In genomic region chr12:123910057-123910456, GRCh38 we compare ENCODE assay signal across 20 cellular contexts.
"Had no signal": no experiment of that assay in that cellular context is flagged by ENCODE, and none has a peak within 500 bp of the region (broad histone marks: within the 10 kb centered on the region; RNA-seq: fewer than 3 reads in every experiment).

No MANE protein-coding gene starts in this region.

- H3K36me3 Mint-ChIP-seq: activated CD8-positive, alpha-beta memory T cell treated with anti-CD3 and anti-CD28 coated beads, Interleukin-2, amount 10 ng/mL, durations not matched to agents 7 days and 5 days; activated naive CD4-positive, alpha-beta T cell treated with anti-CD3 and anti-CD28 coated beads, Interleukin-2, amount 50 U/mL, for 72 hours; brain had no signal

- H3K36me3 ChIP-seq: thoracic aorta, upper lobe of right lung, WERI-Rb-1 had no signal

- H3K27me3 ChIP-seq: upper lobe of right lung had no signal

- H3K4me3 ChIP-seq: thoracic aorta, upper lobe of right lung had no signal

- H3K9me3 ChIP-seq: thoracic aorta, upper lobe of right lung had no signal

- H3K9me3 Mint-ChIP-seq: activated CD4-positive, alpha-beta T cell treated with anti-CD3 and anti-CD28 coated beads, Interleukin-2, amount 10 ng/mL, durations not matched to agents 7 days and 5 days; activated CD8-positive, alpha-beta T cell treated with anti-CD3 and anti-CD28 coated beads for 36 hours; activated naive CD4-positive, alpha-beta T cell treated with anti-CD3 and anti-CD28 coated beads, Interleukin-2, amount 50 U/mL, for 72 hours had no signal

- DNase-seq: activated CD4-positive, alpha-beta T cell treated with anti-CD3 and anti-CD28 coated beads, Interleukin-2, amount 10 ng/mL, durations not matched to agents 7 days and 5 days; activated CD4-positive, CD25-positive, alpha-beta regulatory T cell treated with anti-CD3 and anti-CD28 coated beads, Interleukin-2, amount 50 U/mL, for 72 hours; activated CD8-positive, alpha-beta memory T cell treated with anti-CD3 and anti-CD28 coated beads, Interleukin-2, amount 10 ng/mL, durations not matched to agents 7 days and 5 days; activated CD8-positive, alpha-beta T cell treated with anti-CD3 and anti-CD28 coated beads for 36 hours; activated T-cell treated with anti-CD3 and anti-CD28 coated beads for 4 hours; dermis blood vessel endothelial cell; effector memory CD4-positive, alpha-beta T cell; foreskin melanocyte; glutamatergic neuron; hippocampal formation; left ventricle myocardium superior; mammary epithelial cell; stimulated activated CD4-positive, alpha-beta T cell treated with anti-CD3 and anti-CD28 coated beads, Interleukin-4, amount 100 ng/mL, for 24 hours; stimulated activated naive CD4-positive, alpha-beta T cell treated with Interleukin-2 at 50 U/mL for 16 hours; upper lobe of right lung; WERI-Rb-1 had no signal

- H3K27ac ChIP-seq: thoracic aorta, upper lobe of right lung, WERI-Rb-1 had no signal

- ATAC-seq: esophagus mucosa, left ventricle myocardium superior, upper lobe of right lung had no signal

- H3K27ac Mint-ChIP-seq: activated CD8-positive, alpha-beta T cell treated with anti-CD3 and anti-CD28 coated beads for 36 hours; activated naive CD4-positive, alpha-beta T cell treated with anti-CD3 and anti-CD28 coated beads, Interleukin-2, amount 50 U/mL, for 72 hours had no signal

- H3K4me3 Mint-ChIP-seq: activated CD4-positive, alpha-beta T cell treated with anti-CD3 and anti-CD28 coated beads, Interleukin-2, amount 10 ng/mL, durations not matched to agents 7 days and 5 days; activated CD8-positive, alpha-beta memory T cell treated with anti-CD3 and anti-CD28 coated beads, Interleukin-2, amount 10 ng/mL, durations not matched to agents 7 days and 5 days; activated CD8-positive, alpha-beta T cell treated with anti-CD3 and anti-CD28 coated beads for 36 hours; brain had no signal

- H3K4me1 ChIP-seq: upper lobe of right lung had no signal

- H3K27me3 Mint-ChIP-seq: activated CD4-positive, alpha-beta T cell treated with anti-CD3 and anti-CD28 coated beads, Interleukin-2, amount 10 ng/mL, durations not matched to agents 7 days and 5 days; activated CD8-positive, alpha-beta memory T cell treated with anti-CD3 and anti-CD28 coated beads, Interleukin-2, amount 10 ng/mL, durations not matched to agents 7 days and 5 days; activated CD8-positive, alpha-beta T cell treated with anti-CD3 and anti-CD28 coated beads for 36 hours; brain had no signal
